Comparison of ENCODE assay signal across 9 cellular contexts in the genomic region with DNA sequence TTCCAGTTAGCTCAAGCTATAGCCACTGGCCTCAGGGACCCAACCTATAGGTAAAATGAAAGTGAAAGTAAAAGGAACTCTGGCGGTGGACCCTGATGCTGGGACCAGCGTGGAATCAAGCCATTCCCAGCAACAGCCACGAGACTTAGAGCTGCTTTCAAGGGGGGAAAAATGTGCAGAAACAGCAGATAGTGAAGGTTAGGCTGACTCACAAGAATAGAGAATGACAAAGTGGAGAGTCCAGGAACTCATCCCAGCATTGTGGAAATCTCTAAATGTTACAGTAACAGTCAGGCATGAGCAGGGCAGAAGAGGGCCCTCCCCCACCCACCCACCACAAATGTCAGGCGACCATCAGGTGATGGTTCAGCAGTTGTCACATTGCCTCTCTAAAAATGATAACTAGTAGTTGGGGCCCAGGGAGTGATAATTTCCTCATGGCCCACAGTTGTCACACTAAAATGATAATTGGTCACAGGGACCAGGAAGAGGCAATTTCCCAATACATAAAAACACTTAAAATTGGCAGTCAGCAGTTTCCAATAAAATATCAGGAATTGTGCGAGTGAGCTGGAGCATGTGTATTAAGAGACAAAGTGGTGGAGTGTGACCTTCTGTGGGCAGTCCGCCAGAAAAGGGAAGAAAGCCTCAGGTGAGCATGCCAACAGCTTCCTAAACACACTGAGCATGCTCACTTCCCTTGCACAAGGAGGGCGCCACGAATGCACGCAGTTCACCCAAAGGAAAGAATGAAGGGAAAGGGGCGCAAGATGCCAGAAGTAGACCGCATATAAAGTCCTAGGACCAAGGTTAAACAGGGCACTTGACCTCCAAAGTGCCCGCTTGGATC.
DNase-seq lines count a peak whose midpoint lies in the region; ATAC-seq and FAIRE-seq lines count a peak whose summit lies in the region.
"Had no signal": no experiment of that assay in that cellular context is flagged by ENCODE, and none has a peak within 500 bp of the region (broad histone marks: within the 10 kb centered on the region; RNA-seq: fewer than 3 reads in every experiment).

No MANE protein-coding gene starts in this region.

- no peaks in the 10 kb centered on the region for H3K36me3 Mint-ChIP-seq in T-helper 2 cell treated with Interferon-gamma antibody and Interleukin-4, amounts not matched to agents 5 μg/mL and 100 μg/mL, for 36 hours (ENCODE audit: low read depth)

- H3K4me1 Mint-ChIP-seq in T-helper 2 cell treated with Interferon-gamma antibody and Interleukin-4, amounts not matched to agents 5 μg/mL and 100 μg/mL, for 36 hours (ENCODE audit: low read depth), result peaks cover 6% of the 10 kb centered on the region

- no peaks in the 10 kb centered on the region for H3K9me3 Mint-ChIP-seq in T-helper 2 cell treated with Interferon-gamma antibody and Interleukin-4, amounts not matched to agents 5 μg/mL and 100 μg/mL, for 36 hours

- peak; percentile 36 for ATAC-seq in HG03521 (IDR thresholded peaks at IDR 0.05; ENCODE audit: unreplicated experiment)

- H3K27ac Mint-ChIP-seq in T-helper 2 cell treated with Interferon-gamma antibody and Interleukin-4, amounts not matched to agents 5 μg/mL and 100 μg/mL, for 36 hours, result peak overlapping the region; percentile 64

- peak overlapping the region; percentile 73 for H3K4me3 Mint-ChIP-seq in T-helper 2 cell treated with Interferon-gamma antibody and Interleukin-4, amounts not matched to agents 5 μg/mL and 100 μg/mL, for 36 hours

- DNase-seq in D341Med (ENCODE audit: low spot score) (peak; percentile 33), glomerular visceral epithelial cell (ENCODE audit: extremely low spot score) (peak; percentile 22), urothelium cell line (ENCODE audit: low spot score) (peak; percentile 41), Ammon's horn (ENCODE audit: low spot score) (no peak), pons (ENCODE audit: low spot score) (no peak)
- DNase-seq in T-helper 2 cell treated with Interferon-gamma antibody and Interleukin-4, amounts not matched to agents 5 μg/mL and 100 μg/mL, for 36 hours (ENCODE audit: low spot score), result no peak
- DNase-seq in stimulated activated naive CD4-positive, alpha-beta T cell (lab: John Stamatoyannopoulos, UW), result no peak

- H3K27me3 Mint-ChIP-seq in T-helper 2 cell treated with Interferon-gamma antibody and Interleukin-4, amounts not matched to agents 5 μg/mL and 100 μg/mL, for 36 hours (ENCODE audit: low read depth), result no peaks in the 10 kb centered on the region

- no peak for FAIRE-seq in urothelium cell line (lab: Jason Lieb, UNC)
- FAIRE-seq: keratinocyte had no signal

Comparison
In these comparisons a context has a peak if more than half of its experiments do, and no peak if none do; other contexts are left out.
1. DNase-seq: peak in D341Med (single experiment), glomerular visceral epithelial cell (single experiment) and urothelium cell line (single experiment); none in T-helper 2 cell treated with Interferon-gamma antibody and Interleukin-4, amounts not matched to agents 5 μg/mL and 100 μg/mL, for 36 hours (single experiment), Ammon's horn (single experiment), pons (single experiment) and stimulated activated naive CD4-positive, alpha-beta T cell (0 of 6).